21 cellular contexts compared by ENCODE assay signal in genomic region chr19:40272261-40272660, GRCh38. TPM values are rescaled to one million over a fixed set of nuclear protein-coding genes. Genes with fewer than 3 reads are reported as not detected.
DNase-seq lines count a peak whose midpoint lies in the region; ATAC-seq, FAIRE-seq and TF ChIP-seq lines count a peak whose summit lies in the region.
"Had no signal": no experiment of that assay in that cellular context is flagged by ENCODE, and none has a peak within 500 bp of the region (broad histone marks: within the 10 kb centered on the region; RNA-seq: fewer than 3 reads in every experiment).

No MANE protein-coding gene starts in this region.

- POLR2A ChIA-PET in activated B cell treated with CpG ODN at 0.5 μM for 24 hours (lab: Charles Lee) (no interaction called here), H1 (lab: Charles Lee; ENCODE audit: partially characterized antibody) (interaction anchor here (3.6 kb wide), 1 partner anchor 9 kb away, joined by 17 read pairs; no protein-coding TSS in a partner anchor)

- H3K27ac Mint-ChIP-seq in activated T-cell treated with anti-CD3 and anti-CD28 coated beads, Interleukin-2, amount 50 U/mL, for 24 hours, result peak overlapping the region; percentile 18
- H3K27ac Mint-ChIP-seq in activated B cell treated with CpG ODN at 0.5 μM for 24 hours, result peak overlapping the region; percentile 5

- TF ChIP-seq POLR2A in H1 (IDR thresholded peaks at IDR 0.05; ENCODE audit: control extremely low read depth in 1 of 2, low read depth in 2 of 2, low read length in 2 of 2), result no peak

- H3K56ac ChIP-seq in H1 (replicated peaks; ENCODE audit: insufficient read length, low read depth, low read length), result no peak overlapping the region

- CTCF ChIA-PET in activated B cell treated with CpG ODN at 0.5 μM for 24 hours (lab: Charles Lee) (no interaction called here), H1 (lab: Charles Lee; ENCODE audit: partially characterized antibody) (interaction anchor here (0.6 to 2.6 kb wide), 2 partner anchors 36 to 118 kb away, joined by 3 to 13 read pairs; no protein-coding TSS in a partner anchor)

- H3K79me1 ChIP-seq in H1 (ENCODE audit: low read depth, low read length), result peaks cover 27% of the 10 kb centered on the region

- no peak overlapping the region for H2AFZ ChIP-seq in H1 (ENCODE audit: low read length)

- WGBS in H1 (ENCODE audit: extremely low coverage in 1 of 2, insufficient coverage in 1 of 2, insufficient read length in 1 of 2, insufficient replicate concordance in 2 of 2, low coverage in 1 of 2, low lambda C conversion rate in 2 of 2, missing lambda C conversion rate in 1 of 2), 2 experiments, result 91% methylated on average over 14 of the region's 14 CpGs; no CpG with 5 or more reads in 1 of the 2 experiments

- H4K5ac ChIP-seq in H1 (ENCODE audit: insufficient read length, low read depth, low read length), result no peak overlapping the region

- H3K4me2 ChIP-seq in H1 (ENCODE audit: insufficient read depth in 1 of 2, low read depth in 2 of 2, low read length in 2 of 2), result no peak overlapping the region
- H3K4me2 ChIP-seq: SK-N-SH had no signal

- H2BK120ac ChIP-seq in H1 (replicated peaks; ENCODE audit: low read depth, low read length), result no peak overlapping the region

- no peak overlapping the region for H4K8ac ChIP-seq in H1 (ENCODE audit: extremely low read depth, insufficient read depth, low read length)

- H3K9me3 ChIP-seq in H1 (ENCODE audit: insufficient read depth in 2 of 2, low read depth in 1 of 2, low read length in 1 of 2), result no peaks in the 10 kb centered on the region
- H3K9me3 ChIP-seq: SK-N-SH had no signal

- H2BK5ac ChIP-seq in H1 (ENCODE audit: low read depth, low read length), result peak overlapping the region; percentile 66; the same call in 1 of the 2 replicates

- H3K9me3 Mint-ChIP-seq in activated T-cell treated with anti-CD3 and anti-CD28 coated beads, Interleukin-2, amount 50 U/mL, for 24 hours, result no peaks in the 10 kb centered on the region
- H3K9me3 Mint-ChIP-seq in activated B cell treated with CpG ODN at 0.5 μM for 24 hours, result no peaks in the 10 kb centered on the region
- H3K9me3 Mint-ChIP-seq: CD4-positive, CD25-positive, alpha-beta regulatory T cell; IgD-negative memory B cell had no signal

- intact Hi-C loops in activated B cell treated with CpG ODN at 0.5 μM for 24 hours (cut with micrococcal nuclease), result no loop called here

- no peak overlapping the region for H3K9ac ChIP-seq in H1 (replicated peaks in 1 of 4; ENCODE audit: extremely low read depth in 1 of 4, low read depth in 3 of 4, low read length in 3 of 4)
- H3K9ac ChIP-seq: SK-N-SH had no signal

- H3K23ac ChIP-seq in H1 (ENCODE audit: insufficient read length), result no peak overlapping the region

- peak overlapping the region; percentile 34 for H4K91ac ChIP-seq in H1 (replicated peaks; ENCODE audit: insufficient read length, low read length)

- H3K4ac ChIP-seq in H1 (replicated peaks; ENCODE audit: insufficient read length, low read depth, low read length), result no peak overlapping the region

- H3K27ac ChIP-seq in H1 (ENCODE audit: low read depth, low read length) (no peak overlapping the region), substantia nigra (ENCODE audit: low read depth, low read length, poor library complexity, severe bottlenecking) (peak overlapping the region; percentile 3)

- H3K27me3 ChIP-seq in H1 (replicated peaks in 1 of 4; ENCODE audit: control insufficient read depth in 3 of 4, extremely low read depth in 1 of 4, insufficient read depth in 3 of 4, low read length in 3 of 4), result no peaks in the 10 kb centered on the region

- H3K4me1 Mint-ChIP-seq in activated T-cell treated with anti-CD3 and anti-CD28 coated beads, Interleukin-2, amount 50 U/mL, for 24 hours (ENCODE audit: low read depth), result peaks cover 66% of the 10 kb centered on the region
- H3K4me1 Mint-ChIP-seq in activated B cell treated with CpG ODN at 0.5 μM for 24 hours, result peaks cover 56% of the 10 kb centered on the region

- H3K27me3 Mint-ChIP-seq in activated T-cell treated with anti-CD3 and anti-CD28 coated beads, Interleukin-2, amount 50 U/mL, for 24 hours, result no peaks in the 10 kb centered on the region
- no peaks in the 10 kb centered on the region for H3K27me3 Mint-ChIP-seq in activated B cell treated with CpG ODN at 0.5 μM for 24 hours
- H3K27me3 Mint-ChIP-seq: CD4-positive, CD25-positive, alpha-beta regulatory T cell; IgD-negative memory B cell had no signal

- TF ChIP-seq CTCF in activated B cell treated with CpG ODN at 0.5 μM for 24 hours (IDR thresholded peaks at IDR 0.05), result no peak
- no peak for TF ChIP-seq CTCF in H1 (IDR thresholded peaks at IDR 0.05; ENCODE audit: control extremely low read depth in 1 of 3, insufficient read depth in 1 of 3, low read depth in 1 of 3, low read length in 3 of 3)

- no peak for FAIRE-seq in H1 (lab: Jason Lieb, UNC)
- FAIRE-seq: G401.6, GM12891 had no signal

- TF ChIP-seq RAD21 in H1 (IDR thresholded peaks at IDR 0.05 in 1 of 2, conservative IDR thresholded peaks at IDR 0.05 in 1 of 2; ENCODE audit: low read depth in 2 of 2, low read length in 2 of 2), result no peak

- no peak for DNase-seq in activated T-cell treated with anti-CD3 and anti-CD28 coated beads, Interleukin-2, amount 50 U/mL, for 24 hours
- DNase-seq in activated T-cell treated with anti-CD3 and anti-CD28 coated beads for 4 hours, result no peak
- no peak for DNase-seq in activated B cell treated with CpG ODN at 0.5 μM for 24 hours
- DNase-seq in H1 (ENCODE audit: low read depth in 1 of 2, low spot score in 2 of 2), result no peak
- DNase-seq in substantia nigra (lab: John Stamatoyannopoulos, UW), result no peak
- no peak for DNase-seq in NOMO-1 (lab: John Stamatoyannopoulos, UW; ENCODE audit: unreplicated experiment in 2 of 2)
- DNase-seq in activated gamma-delta T cell (lab: John Stamatoyannopoulos, UW), result no peak
- no peak for DNase-seq in NCI-H2081 treated with DMSO at 0.1 percent for 48 hours (lab: John Stamatoyannopoulos, UW)
- DNase-seq: 8988T; Calu3; CD4-positive, CD25-positive, alpha-beta regulatory T cell; DMS79; HCEC 1CT; NCI-H1417; NCI-H2029; NCI-H526; PC-3; SK-N-SH had no signal

- no peak overlapping the region for H2BK15ac ChIP-seq in H1 (ENCODE audit: low read length)

- H3K4me1 ChIP-seq in H1 (replicated peaks in 1 of 4; ENCODE audit: control insufficient read depth in 3 of 4, insufficient read depth in 4 of 4, low read length in 3 of 4), result peaks cover 0 to 13% (median 7%) of the 10 kb centered on the region in 4 experiments; a peak in 6 of 7 replicates

- H2BK20ac ChIP-seq in H1 (ENCODE audit: low read length), result no peak overlapping the region

- peaks cover 0 to 63% of the 10 kb centered on the region in 2 experiments; a peak in 2 of 4 replicates for H3K79me2 ChIP-seq in H1 (ENCODE audit: control insufficient read depth in 1 of 2, insufficient read depth in 2 of 2, low read length in 2 of 2)

- no peaks in the 10 kb centered on the region for H3K23me2 ChIP-seq in H1 (ENCODE audit: low read depth, low read length)

- no peaks in the 10 kb centered on the region for H3K36me3 ChIP-seq in H1 (ENCODE audit: control insufficient read depth in 2 of 4, insufficient read depth in 4 of 4, low read length in 3 of 4)

- no peak overlapping the region; the same call in 1 of the 2 replicates for H3K18ac ChIP-seq in H1 (ENCODE audit: extremely low read depth, low read length)

- no peak overlapping the region for H3K14ac ChIP-seq in H1 (ENCODE audit: insufficient read length)

- no peak overlapping the region for H3K4me3 Mint-ChIP-seq in activated T-cell treated with anti-CD3 and anti-CD28 coated beads, Interleukin-2, amount 50 U/mL, for 24 hours
- H3K4me3 Mint-ChIP-seq in activated B cell treated with CpG ODN at 0.5 μM for 24 hours, result no peak overlapping the region

- ATAC-seq in activated B cell treated with CpG ODN at 0.5 μM for 24 hours (ENCODE audit: low read depth), result no peak
- ATAC-seq: PC-3 had no signal

- H4K20me1 ChIP-seq in H1 (replicated peaks in 1 of 2; ENCODE audit: control insufficient read depth in 1 of 2, insufficient read depth in 2 of 2, low read length in 2 of 2), result peaks cover 2 to 25% of the 10 kb centered on the region in 2 experiments

- no peak overlapping the region for H2AK5ac ChIP-seq in H1 (ENCODE audit: low read depth, low read length)

- 0 out of 2 replicates have a peak overlapping the region, but pooled peaks have one; percentile 50 for H2BK12ac ChIP-seq in H1 (ENCODE audit: low read depth, low read length)

- H3K36me3 Mint-ChIP-seq in activated T-cell treated with anti-CD3 and anti-CD28 coated beads, Interleukin-2, amount 50 U/mL, for 24 hours (ENCODE audit: low read depth), result peaks cover 51% of the 10 kb centered on the region
- H3K36me3 Mint-ChIP-seq in activated B cell treated with CpG ODN at 0.5 μM for 24 hours (ENCODE audit: low read depth), result peaks cover 44% of the 10 kb centered on the region

- H3K4me3 ChIP-seq in H1 (ENCODE audit: extremely low read depth in 1 of 4, insufficient read depth in 2 of 4, low read depth in 3 of 4, low read length in 4 of 4), result no peak overlapping the region

- no peak for TF ChIP-seq EP300 in H1 (IDR thresholded peaks at IDR 0.05; ENCODE audit: borderline replicate concordance in 1 of 2, low read depth in 2 of 2, low read length in 2 of 2)

RNA-seq across cellular contexts. Expression of gene AKT2, which starts 12.9 kb away (rescaled TPM):
- 157 and 176 TPM in 2 replicates for total RNA-seq in activated B cell treated with CpG ODN at 0.5 μM for 24 hours
- total RNA-seq in H1 (2021; fragmentation: NEBNext Ultra II Directional; extraction: Animal tissue kit (Norgen Biotek cat#: 25700)), result 137 and 151 TPM in 2 replicates
- polyA plus RNA-seq in H1 (2011; rRNA removed), result 183 and 252 TPM in 2 replicates
- 155 TPM for polyA plus RNA-seq in H1 (2011; cell fraction: cytosol; rRNA removed)
- 441 TPM for polyA plus RNA-seq in H1 (2011; cell fraction: nucleus; rRNA removed)
- 88.9 to 168 TPM (median 110 TPM) in 4 replicates for polyA plus RNA-seq in H1 (2012, experiment 1 of 2)
- polyA plus RNA-seq in H1 (2012, experiment 2 of 2), result 68.5 TPM
- 95.7 TPM for polyA plus RNA-seq in H1 (2013, experiment 1 of 2)
- polyA plus RNA-seq in H1 (2013, experiment 2 of 2), result 92.0 TPM
- 126 and 143 TPM in 2 replicates for polyA minus RNA-seq in H1 (2011; rRNA and poly(A)+ RNA removed)
- polyA minus RNA-seq in H1 (2011; cell fraction: cytosol; rRNA and poly(A)+ RNA removed), result 85.3 TPM
- 82.5 TPM for polyA minus RNA-seq in H1 (2011; cell fraction: nucleus; rRNA and poly(A)+ RNA removed)

RNA-seq across cellular contexts. Expression of gene CCNP, which starts 45.8 kb away (rescaled TPM):
- 0.16 and 0.42 TPM in 2 replicates for total RNA-seq in activated B cell treated with CpG ODN at 0.5 μM for 24 hours
- total RNA-seq in H1 (2021; fragmentation: NEBNext Ultra II Directional; extraction: Animal tissue kit (Norgen Biotek cat#: 25700)), result 0.63 and 1.9 TPM in 2 replicates
- polyA plus RNA-seq in H1 (2011; rRNA removed), result 2.1 and 4.6 TPM in 2 replicates
- 2.6 TPM for polyA plus RNA-seq in H1 (2011; cell fraction: cytosol; rRNA removed)
- polyA plus RNA-seq in H1 (2011; cell fraction: nucleus; rRNA removed), result 3.3 TPM
- polyA plus RNA-seq in H1 (2012, experiment 1 of 2), result 1.2 to 2.1 TPM (median 1.7 TPM) in 4 replicates
- 1.0 TPM for polyA plus RNA-seq in H1 (2012, experiment 2 of 2)
- polyA plus RNA-seq in H1 (2013, experiment 1 of 2), result 0.87 TPM
- 0.81 TPM for polyA plus RNA-seq in H1 (2013, experiment 2 of 2)
- polyA minus RNA-seq in H1 (2011; rRNA and poly(A)+ RNA removed), result 0.28 and 0.66 TPM in 2 replicates
- 2.8 TPM for polyA minus RNA-seq in H1 (2011; cell fraction: cytosol; rRNA and poly(A)+ RNA removed)
- 1.2 TPM for polyA minus RNA-seq in H1 (2011; cell fraction: nucleus; rRNA and poly(A)+ RNA removed)
- total RNA-seq: PC-3 had no signal
- polyA plus RNA-seq: IgD-negative memory B cell had no signal

RNA-seq across cellular contexts. Expression of gene TTC9B, which starts 54.1 kb away (rescaled TPM):
- not detected in 2 replicates for total RNA-seq in activated B cell treated with CpG ODN at 0.5 μM for 24 hours
- total RNA-seq in H1 (2021; fragmentation: NEBNext Ultra II Directional; extraction: Animal tissue kit (Norgen Biotek cat#: 25700)), result not detected in 2 replicates
- 0.24 and 0.26 TPM in 2 replicates for polyA plus RNA-seq in H1 (2011; rRNA removed)
- 0.22 TPM for polyA plus RNA-seq in H1 (2011; cell fraction: cytosol; rRNA removed)
- polyA plus RNA-seq in H1 (2011; cell fraction: nucleus; rRNA removed), result 0.13 TPM
- polyA plus RNA-seq in H1 (2012, experiment 1 of 2), result 0.25 to 0.59 TPM (median 0.46 TPM) in 3 of 4 replicates, not detected in the other
- polyA plus RNA-seq in H1 (2012, experiment 2 of 2), result 0.10 TPM
- 0.28 TPM for polyA plus RNA-seq in H1 (2013, experiment 1 of 2)
- 0.18 TPM for polyA plus RNA-seq in H1 (2013, experiment 2 of 2)
- polyA minus RNA-seq in H1 (2011; rRNA and poly(A)+ RNA removed), result not detected in 2 replicates
- not detected for polyA minus RNA-seq in H1 (2011; cell fraction: cytosol; rRNA and poly(A)+ RNA removed)
- polyA minus RNA-seq in H1 (2011; cell fraction: nucleus; rRNA and poly(A)+ RNA removed), result 0.30 TPM
- total RNA-seq: Calu3; CD4-positive, CD25-positive, alpha-beta regulatory T cell had no signal
- polyA plus RNA-seq: CD4-positive, CD25-positive, alpha-beta regulatory T cell; IgD-negative memory B cell had no signal
